Comparison of ENCODE assay signal across 8 cellular contexts in genomic region chr10:110641256-110641655, GRCh38. TPM values are rescaled to one million over a fixed set of nuclear protein-coding genes. Genes with fewer than 3 reads are reported as not detected.
A peak's percentile ranks its signal among the peaks of the same experiment; 100 is the strongest.
DNase-seq lines count a peak whose midpoint lies in the region; ATAC-seq and TF ChIP-seq lines count a peak whose summit lies in the region.

No MANE protein-coding gene starts in this region.

- peaks cover 0 to 9% (median 3%) of the 10 kb centered on the region in 7 donors for H3K9me3 Mint-ChIP-seq in CD14-positive monocyte

- peaks cover 4 to 58% (median 42%) of the 10 kb centered on the region in 45 donors for H3K27me3 ChIP-seq in dorsolateral prefrontal cortex

- no peak for TF ChIP-seq CTCF in GM20000 (IDR thresholded peaks at IDR 0.05; ENCODE audit: extremely low read depth, missing control alignments)
- no peak for TF ChIP-seq CTCF in CD14-positive monocyte (IDR thresholded peaks at IDR 0.05)
- TF ChIP-seq CTCF in dorsolateral prefrontal cortex (IDR thresholded peaks at IDR 0.05 in 54 of 56, conservative IDR thresholded peaks at IDR 0.05 in 2 of 56; ENCODE audit: low read depth in 1 of 56, partially characterized antibody in 56 of 56), result no peak

- peaks cover 18% of the 10 kb centered on the region for H3K4me1 Mint-ChIP-seq in CD14-positive monocyte

- H3K27ac ChIP-seq in dorsolateral prefrontal cortex, result no peak overlapping the region

- no peak overlapping the region for H3K4me3 ChIP-seq in dorsolateral prefrontal cortex

- peak overlapping the region in 1 of 2 donors; percentile 39 for H3K4me3 Mint-ChIP-seq in CD14-positive monocyte

- intact Hi-C loops in CD14-positive monocyte (cut with micrococcal nuclease) (no loop called here), dorsolateral prefrontal cortex (cut with DNase I) (no loop called here)

- no peak for ATAC-seq in HG02623 (IDR thresholded peaks at IDR 0.05; ENCODE audit: unreplicated experiment)

- H3K27me3 Mint-ChIP-seq in CD14-positive monocyte (ENCODE audit: low read depth in 3 of 3), result peaks cover 60 to 82% (median 65%) of the 10 kb centered on the region in 3 donors

- DNase-seq in GM20000 (ENCODE audit: low spot score) (peak; percentile 37), NCI-H2029 (lab: John Stamatoyannopoulos, UW) (peak; percentile 54), left kidney (ENCODE audit: low read depth, low spot score) (peak; percentile 91), CD14-positive monocyte (ENCODE audit: low spot score) (no peak), GDM1 (lab: John Stamatoyannopoulos, UW) (no peak), dorsolateral prefrontal cortex (no peak)
- DNase-seq in activated gamma-delta T cell treated with anti-CD3 and anti-CD28 coated beads, Interleukin-2, amount 50 U/mL, for 16 hours (ENCODE audit: low read depth), result peak; percentile 19

- peaks cover 3 to 5% of the 10 kb centered on the region in 2 donors for H3K36me3 Mint-ChIP-seq in CD14-positive monocyte

- H3K27ac Mint-ChIP-seq in CD14-positive monocyte, result no peak overlapping the region

RNA-seq across cellular contexts. Expression of gene RBM20, which starts 2.9 kb away (rescaled TPM):
- not detected for polyA plus RNA-seq in CD14-positive monocyte
- total RNA-seq in dorsolateral prefrontal cortex, result 1 to 10 TPM in 117 of 120 experiments, under 1 TPM in 3; 0.40 to 4.5 (median 2.1) TPM

Comparison
In these comparisons a context has a peak if more than half of its experiments do, and no peak if none do; other contexts are left out.
1. DNase-seq: peak in GM20000 (single experiment), NCI-H2029 (single experiment), activated gamma-delta T cell treated with anti-CD3 and anti-CD28 coated beads, Interleukin-2, amount 50 U/mL, for 16 hours (single experiment) and left kidney (single experiment); none in CD14-positive monocyte (single experiment), GDM1 (single experiment) and dorsolateral prefrontal cortex (0 of 10).